ENCODE assay signal across 8 cellular contexts in genomic region chr11:7353100-7353499, GRCh38.
DNase-seq lines count a peak whose midpoint lies in the region; ATAC-seq, FAIRE-seq and TF ChIP-seq lines count a peak whose summit lies in the region.

No MANE protein-coding gene starts in this region.

- CTCF ChIA-PET in H1 (lab: Charles Lee; ENCODE audit: partially characterized antibody), result interaction anchor here (0.5 to 11.0 kb wide), 51 partner anchors 8 to 598 kb away, joined by 3 to 171 read pairs (median 4); partner anchors contain the start of gene OR2AG1

- no peak overlapping the region for H3K56ac ChIP-seq in H1 (replicated peaks; ENCODE audit: insufficient read length, low read depth, low read length)

- H3K9ac ChIP-seq in H1 (replicated peaks in 1 of 4; ENCODE audit: extremely low read depth in 1 of 4, low read depth in 3 of 4, low read length in 3 of 4), result no peak overlapping the region

- peaks cover 0 to 4% (median 1%) of the 10 kb centered on the region in 4 experiments; a peak in 3 of 7 replicates for H3K4me1 ChIP-seq in H1 (replicated peaks in 1 of 4; ENCODE audit: control insufficient read depth in 3 of 4, insufficient read depth in 4 of 4, low read length in 3 of 4)
- H3K4me1 ChIP-seq in small intestine (ENCODE audit: control insufficient read depth in 2 of 2, insufficient read depth in 1 of 2, low read depth in 1 of 2, low read length in 1 of 2), result no peaks in the 10 kb centered on the region

- POLR2A ChIA-PET in H1 (lab: Charles Lee; ENCODE audit: partially characterized antibody), result no interaction called here

- H3K27ac ChIP-seq in H1 (ENCODE audit: low read depth, low read length) (no peak overlapping the region), small intestine (ENCODE audit: low read depth in 1 of 2, low read length in 1 of 2) (no peak overlapping the region)

- no peak overlapping the region for H3K23ac ChIP-seq in H1 (ENCODE audit: insufficient read length)

- H2AK5ac ChIP-seq in H1 (ENCODE audit: low read depth, low read length), result no peak overlapping the region

- H3K79me1 ChIP-seq in H1 (ENCODE audit: low read depth, low read length), result no peaks in the 10 kb centered on the region

- peaks cover 0 to 1% (median 0%) of the 10 kb centered on the region in 4 experiments; a peak in 1 of 7 replicates for H3K27me3 ChIP-seq in H1 (replicated peaks in 1 of 4; ENCODE audit: control insufficient read depth in 3 of 4, extremely low read depth in 1 of 4, insufficient read depth in 3 of 4, low read length in 3 of 4)
- no peaks in the 10 kb centered on the region for H3K27me3 ChIP-seq in small intestine (ENCODE audit: control insufficient read depth in 2 of 2, insufficient read depth in 2 of 2, low read length in 2 of 2)

- H3K4me3 ChIP-seq in H1 (ENCODE audit: extremely low read depth in 1 of 4, insufficient read depth in 2 of 4, low read depth in 3 of 4, low read length in 4 of 4) (0 out of 8 replicates have a peak overlapping the region, but pooled peaks of 1 of the 4 experiments have one; percentile 3), small intestine (ENCODE audit: low read depth in 1 of 2, low read length in 2 of 2) (no peak overlapping the region)

- peak; percentile 32 to 81 (median 69) for TF ChIP-seq CTCF in H1 (IDR thresholded peaks at IDR 0.05; ENCODE audit: control extremely low read depth in 1 of 3, insufficient read depth in 1 of 3, low read depth in 1 of 3, low read length in 3 of 3)

- H3K36me3 ChIP-seq in H1 (ENCODE audit: control insufficient read depth in 2 of 4, insufficient read depth in 4 of 4, low read length in 3 of 4), result no peaks in the 10 kb centered on the region
- no peaks in the 10 kb centered on the region for H3K36me3 ChIP-seq in small intestine (ENCODE audit: control insufficient read depth in 2 of 2, insufficient read depth in 2 of 2, low read length in 2 of 2)

- H3K4me2 ChIP-seq in H1 (ENCODE audit: insufficient read depth in 1 of 2, low read depth in 2 of 2, low read length in 2 of 2), result no peak overlapping the region

- H2AFZ ChIP-seq in H1 (ENCODE audit: low read length), result no peak overlapping the region

- H4K5ac ChIP-seq in H1 (ENCODE audit: insufficient read length, low read depth, low read length), result no peak overlapping the region

- no peak overlapping the region for H2BK15ac ChIP-seq in H1 (ENCODE audit: low read length)

- no peak for TF ChIP-seq POLR2A in H1 (IDR thresholded peaks at IDR 0.05; ENCODE audit: control extremely low read depth in 1 of 2, low read depth in 2 of 2, low read length in 2 of 2)

- FAIRE-seq in H1 (lab: Jason Lieb, UNC), result no peak
- FAIRE-seq in small intestine (lab: Jason Lieb, UNC), result no peak

- peak; percentile 9 for DNase-seq in COLO668 (lab: John Stamatoyannopoulos, UW; ENCODE audit: unreplicated experiment)
- peak; percentile 18 for DNase-seq in NCI-H226
- peak in 1 of 2 experiments; percentile 60 for DNase-seq in H1 (ENCODE audit: low read depth in 1 of 2, low spot score in 2 of 2)
- peak; percentile 23 for DNase-seq in small intestine
- no peak for DNase-seq in NCI-H146 (lab: John Stamatoyannopoulos, UW)
- DNase-seq in NCI-H2081 treated with DMSO at 0.1 percent for 48 hours (lab: John Stamatoyannopoulos, UW), result no peak
- DNase-seq in NCI-H187 (lab: John Stamatoyannopoulos, UW), result no peak

- TF ChIP-seq EP300 in H1 (IDR thresholded peaks at IDR 0.05; ENCODE audit: borderline replicate concordance in 1 of 2, low read depth in 2 of 2, low read length in 2 of 2), result no peak

- peak overlapping the region; percentile 31; the same call in 1 of the 2 replicates for H2BK12ac ChIP-seq in H1 (ENCODE audit: low read depth, low read length)

- H4K91ac ChIP-seq in H1 (replicated peaks; ENCODE audit: insufficient read length, low read length), result peak overlapping the region; percentile 45

- H2BK120ac ChIP-seq in H1 (replicated peaks; ENCODE audit: low read depth, low read length), result no peak overlapping the region

- no peaks in the 10 kb centered on the region for H3K79me2 ChIP-seq in H1 (ENCODE audit: control insufficient read depth in 1 of 2, insufficient read depth in 2 of 2, low read length in 2 of 2)

- no peaks in the 10 kb centered on the region for H3K23me2 ChIP-seq in H1 (ENCODE audit: low read depth, low read length)

- 58% methylated on average over 4 of the region's 4 CpGs; no CpG with 5 or more reads in 1 of the 2 experiments for WGBS in H1 (ENCODE audit: extremely low coverage in 1 of 2, insufficient coverage in 1 of 2, insufficient read length in 1 of 2, insufficient replicate concordance in 2 of 2, low coverage in 1 of 2, low lambda C conversion rate in 2 of 2, missing lambda C conversion rate in 1 of 2), 2 experiments
- 43 to 47% (median 43%) methylated on average over 4 of the region's 4 CpGs for WGBS in small intestine, 3 donors

- no peak overlapping the region; the same call in 1 of the 2 replicates for H4K8ac ChIP-seq in H1 (ENCODE audit: extremely low read depth, insufficient read depth, low read length)

- no peak overlapping the region for H2BK20ac ChIP-seq in H1 (ENCODE audit: low read length)

- TF ChIP-seq RAD21 in H1 (IDR thresholded peaks at IDR 0.05 in 1 of 2, conservative IDR thresholded peaks at IDR 0.05 in 1 of 2; ENCODE audit: low read depth in 2 of 2, low read length in 2 of 2), result peak; percentile 74 to 80

- H4K20me1 ChIP-seq in H1 (replicated peaks in 1 of 2; ENCODE audit: control insufficient read depth in 1 of 2, insufficient read depth in 2 of 2, low read length in 2 of 2), result no peaks in the 10 kb centered on the region

- ATAC-seq in GM18868 (IDR thresholded peaks at IDR 0.05; ENCODE audit: unreplicated experiment), result peak; percentile 66

- no peak overlapping the region for H3K4ac ChIP-seq in H1 (replicated peaks; ENCODE audit: insufficient read length, low read depth, low read length)

- no peak overlapping the region for H2BK5ac ChIP-seq in H1 (ENCODE audit: low read depth, low read length)

- no peak overlapping the region for H3K14ac ChIP-seq in H1 (ENCODE audit: insufficient read length)

- H3K18ac ChIP-seq in H1 (ENCODE audit: extremely low read depth, low read length), result no peak overlapping the region

- no peaks in the 10 kb centered on the region for H3K9me3 ChIP-seq in H1 (ENCODE audit: insufficient read depth in 2 of 2, low read depth in 1 of 2, low read length in 1 of 2)
- no peaks in the 10 kb centered on the region for H3K9me3 ChIP-seq in small intestine (ENCODE audit: control insufficient read depth, low read depth)

TF ChIP-seq in H1, 55 proteins besides CTCF, POLR2A, EP300 and RAD21:
- TF ChIP-seq GABPA (IDR thresholded peaks at IDR 0.05; ENCODE audit: borderline replicate concordance, insufficient read depth, low read length), result no peak
- no peak for TF ChIP-seq BACH1 (IDR thresholded peaks at IDR 0.05; ENCODE audit: low read length)
- no peak for TF ChIP-seq JUND (IDR thresholded peaks at IDR 0.05; ENCODE audit: low read length)
- TF ChIP-seq NANOG (IDR thresholded peaks at IDR 0.05; ENCODE audit: insufficient read depth, low read depth, low read length, poor library complexity, severe bottlenecking), result no peak
- TF ChIP-seq PHF8 (conservative IDR thresholded peaks at IDR 0.05; ENCODE audit: low read depth, low read length), result no peak
- no peak for TF ChIP-seq USF2 (IDR thresholded peaks at IDR 0.05; ENCODE audit: low read length)
- TF ChIP-seq EGR1 (IDR thresholded peaks at IDR 0.05; ENCODE audit: borderline replicate concordance, low read depth, low read length), result no peak
- TF ChIP-seq MAX (IDR thresholded peaks at IDR 0.05), result no peak
- TF ChIP-seq JUN (IDR thresholded peaks at IDR 0.05; ENCODE audit: low read depth, low read length), result no peak

Comparison
In these comparisons a context has a peak if more than half of its experiments do, and no peak if none do; other contexts are left out.
1. DNase-seq: peak in COLO668 (single experiment), NCI-H226 (single experiment) and small intestine (single experiment); none in NCI-H146 (single experiment), NCI-H2081 treated with DMSO at 0.1 percent for 48 hours (single experiment) and NCI-H187 (0 of 2).